8 cellular contexts compared by ENCODE assay signal in the genomic region with DNA sequence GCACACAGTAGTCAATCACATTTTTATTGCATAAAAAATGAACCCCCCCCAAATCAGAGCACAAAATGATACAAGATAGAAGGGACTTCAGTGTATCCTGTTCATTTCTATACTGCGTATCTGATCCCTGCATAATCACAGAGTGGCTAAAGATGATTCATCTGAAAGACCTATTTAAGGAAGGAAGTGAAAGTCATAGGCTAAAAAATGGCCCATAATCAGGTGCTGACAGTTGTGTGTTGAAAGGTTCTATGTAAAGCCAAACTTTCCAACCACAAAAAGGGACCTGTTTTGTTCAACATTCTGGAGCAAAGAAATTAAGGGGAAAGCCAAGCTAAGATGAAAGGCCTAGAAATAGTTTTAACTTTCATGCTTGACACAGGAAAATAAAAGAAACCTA.
DNase-seq lines count a peak whose midpoint lies in the region; ATAC-seq and TF ChIP-seq lines count a peak whose summit lies in the region.

No MANE protein-coding gene starts in this region.

- no peak for TF ChIP-seq CTCF in A673 (conservative IDR thresholded peaks at IDR 0.05; ENCODE audit: low read depth, low read length)

- no peak overlapping the region for H3K27ac ChIP-seq in A673 (ENCODE audit: low read depth, low read length, poor library complexity, severe bottlenecking)

- POLR2A ChIA-PET in A673 (lab: Charles Lee; ENCODE audit: low non-redundant PET), result no interaction called here

- no peaks in the 10 kb centered on the region for H3K4me1 ChIP-seq in A673 (ENCODE audit: insufficient read depth, low read length, poor library complexity, severe bottlenecking)

- ATAC-seq in GM18868 (IDR thresholded peaks at IDR 0.05; ENCODE audit: unreplicated experiment), result peak; percentile 89
- ATAC-seq in HG03025 (IDR thresholded peaks at IDR 0.05; ENCODE audit: low FRiP score, unreplicated experiment), result peak; percentile 74

- no peaks in the 10 kb centered on the region for H3K36me3 ChIP-seq in A673 (ENCODE audit: insufficient read depth, low read length, poor library complexity, severe bottlenecking)

- no peaks in the 10 kb centered on the region for H3K9me3 ChIP-seq in A673 (ENCODE audit: low read depth, low read length, poor library complexity, severe bottlenecking)

- CTCF ChIA-PET in A673 (lab: Charles Lee), result no interaction called here

- DNase-seq in A673 (ENCODE audit: low spot score), result peak; percentile 19
- DNase-seq in RPMI8226, result peak; percentile 23
- peak; percentile 87 to 90 for DNase-seq in lung microvascular endothelial cell (ENCODE audit: low read depth in 2 of 2)
- DNase-seq in NCI-H1092 treated with DMSO at 0.1 percent for 48 hours (lab: John Stamatoyannopoulos, UW), result no peak
- DNase-seq in SK-N-DZ (ENCODE audit: low spot score), result no peak
- no peak for DNase-seq in stimulated activated CD4-positive, alpha-beta T cell treated with anti-CD3 and anti-CD28 coated beads, Interleukin-1b, Interleukin-23, amount 100 ng/mL, for 48 hours

- BruUV-seq in A673 (replicated peaks; lab: Mats Ljungman, UMichigan), result no TSS peak

- H3K27me3 ChIP-seq in A673 (replicated peaks; ENCODE audit: insufficient read depth, low read depth, low read length, poor library complexity), result no peaks in the 10 kb centered on the region

- intact Hi-C loops in A673 (cut with micrococcal nuclease; ENCODE audit: unreplicated experiment), result no loop called here

- H3K4me3 ChIP-seq in A673 (ENCODE audit: low read depth, low read length, poor library complexity, severe bottlenecking), result no peak overlapping the region

Comparison
In these comparisons a context has a peak if more than half of its experiments do, and no peak if none do; other contexts are left out.
1. DNase-seq: peak in A673 (single experiment), RPMI8226 (single experiment) and lung microvascular endothelial cell (2 of 2); none in NCI-H1092 treated with DMSO at 0.1 percent for 48 hours (single experiment), SK-N-DZ (single experiment) and stimulated activated CD4-positive, alpha-beta T cell treated with anti-CD3 and anti-CD28 coated beads, Interleukin-1b, Interleukin-23, amount 100 ng/mL, for 48 hours (single experiment).